1 cellular context compared by ENCODE assay signal in the genomic region with DNA sequence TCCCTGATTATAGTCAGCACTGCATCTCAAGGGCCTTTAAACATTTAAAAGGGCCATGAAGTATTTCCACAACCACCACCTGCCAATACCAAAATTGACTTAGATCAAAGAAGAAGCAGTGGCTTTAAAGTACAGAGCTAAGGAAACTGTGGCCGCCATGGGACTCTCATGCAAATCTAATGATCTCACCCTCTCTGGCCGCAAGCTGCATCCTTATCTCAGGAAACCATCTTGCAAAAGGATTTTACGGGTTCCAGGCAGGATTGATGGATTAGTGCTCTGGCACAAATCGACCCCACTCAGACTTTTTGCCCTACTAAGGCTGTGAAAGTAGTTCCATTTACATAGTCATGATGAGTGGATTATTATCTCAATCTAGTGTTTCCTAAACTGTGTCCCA.
A peak's percentile ranks its signal among the peaks of the same experiment; 100 is the strongest.
TF ChIP-seq lines count a peak whose summit lies in the region.

No MANE protein-coding gene starts in this region.

TF ChIP-seq in SK-N-SH, 30 proteins besides CTCF, POLR2A, EP300 and RAD21 (continued from another document):
- TF ChIP-seq IRF3 (IDR thresholded peaks at IDR 0.05; ENCODE audit: low read depth, low read length) (no peak), NFIC (IDR thresholded peaks at IDR 0.05; ENCODE audit: borderline replicate concordance) (peak; percentile 86), RCOR1 (IDR thresholded peaks at IDR 0.05; ENCODE audit: low read length) (no peak), TEAD4 (IDR thresholded peaks at IDR 0.05; ENCODE audit: borderline replicate concordance, insufficient read depth) (peak; percentile 86), MXI1 (IDR thresholded peaks at IDR 0.05; ENCODE audit: low read depth, low read length) (no peak), FOXM1 (IDR thresholded peaks at IDR 0.05; ENCODE audit: low read depth) (peak; percentile 82; the same call in 1 of the 2 replicates), ELF1 (IDR thresholded peaks at IDR 0.05) (no peak), NRF1 (IDR thresholded peaks at IDR 0.05; ENCODE audit: low read depth, low read length) (no peak), GATA2 (CRISPR knock-in tag; IDR thresholded peaks at IDR 0.05) (peak; percentile 56), SMC3 (IDR thresholded peaks at IDR 0.05; ENCODE audit: low read depth, low read length) (no peak), USF2 (IDR thresholded peaks at IDR 0.05; ENCODE audit: borderline replicate concordance, low read depth, low read length) (no peak), POLR2AphosphoS5 (IDR thresholded peaks at IDR 0.05; ENCODE audit: low read depth, low read length) (peak; percentile 61; the same call in 1 of the 2 replicates), TAF1 (IDR thresholded peaks at IDR 0.05; ENCODE audit: borderline replicate concordance, low read depth, low read length) (peak; percentile 27; the same call in 1 of the 2 replicates), RXRA (IDR thresholded peaks at IDR 0.05; ENCODE audit: borderline replicate concordance, low read depth) (no peak; the same call in 1 of the 2 replicates), EZH2phosphoT487 (IDR thresholded peaks at IDR 0.05; ENCODE audit: borderline replicate concordance, low read depth) (no peak), RFX5 (IDR thresholded peaks at IDR 0.05; ENCODE audit: low read length) (no peak), FOSL2 (IDR thresholded peaks at IDR 0.05; ENCODE audit: borderline replicate concordance, low read depth) (peak; percentile 63; the same call in 1 of the 2 replicates), MEF2A (IDR thresholded peaks at IDR 0.05; ENCODE audit: borderline replicate concordance, low read depth) (no peak; the same call in 1 of the 2 replicates), GABPA (IDR thresholded peaks at IDR 0.05; ENCODE audit: low read depth) (no peak), JUND (IDR thresholded peaks at IDR 0.05) (peak; percentile 86)
- TF ChIP-seq, protein P1, sequence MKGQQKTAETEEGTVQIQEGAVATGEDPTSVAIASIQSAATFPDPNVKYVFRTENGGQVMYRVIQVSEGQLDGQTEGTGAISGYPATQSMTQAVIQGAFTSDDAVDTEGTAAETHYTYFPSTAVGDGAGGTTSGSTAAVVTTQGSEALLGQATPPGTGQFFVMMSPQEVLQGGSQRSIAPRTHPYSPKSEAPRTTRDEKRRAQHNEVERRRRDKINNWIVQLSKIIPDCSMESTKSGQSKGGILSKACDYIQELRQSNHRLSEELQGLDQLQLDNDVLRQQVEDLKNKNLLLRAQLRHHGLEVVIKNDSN (IDR thresholded peaks at IDR 0.05; ENCODE audit: borderline replicate concordance, low read depth), result no peak
- TF ChIP-seq, protein P2, sequence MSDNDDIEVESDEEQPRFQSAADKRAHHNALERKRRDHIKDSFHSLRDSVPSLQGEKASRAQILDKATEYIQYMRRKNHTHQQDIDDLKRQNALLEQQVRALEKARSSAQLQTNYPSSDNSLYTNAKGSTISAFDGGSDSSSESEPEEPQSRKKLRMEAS (IDR thresholded peaks at IDR 0.05; ENCODE audit: low read depth), result no peak
- TF ChIP-seq, protein P3, sequence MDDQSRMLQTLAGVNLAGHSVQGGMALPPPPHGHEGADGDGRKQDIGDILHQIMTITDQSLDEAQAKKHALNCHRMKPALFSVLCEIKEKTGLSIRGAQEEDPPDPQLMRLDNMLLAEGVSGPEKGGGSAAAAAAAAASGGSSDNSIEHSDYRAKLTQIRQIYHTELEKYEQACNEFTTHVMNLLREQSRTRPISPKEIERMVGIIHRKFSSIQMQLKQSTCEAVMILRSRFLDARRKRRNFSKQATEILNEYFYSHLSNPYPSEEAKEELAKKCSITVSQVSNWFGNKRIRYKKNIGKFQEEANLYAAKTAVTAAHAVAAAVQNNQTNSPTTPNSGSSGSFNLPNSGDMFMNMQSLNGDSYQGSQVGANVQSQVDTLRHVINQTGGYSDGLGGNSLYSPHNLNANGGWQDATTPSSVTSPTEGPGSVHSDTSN (IDR thresholded peaks at IDR 0.05), result peak; percentile 96
